Comparison of ENCODE assay signal across 8 cellular contexts in the genomic region with DNA sequence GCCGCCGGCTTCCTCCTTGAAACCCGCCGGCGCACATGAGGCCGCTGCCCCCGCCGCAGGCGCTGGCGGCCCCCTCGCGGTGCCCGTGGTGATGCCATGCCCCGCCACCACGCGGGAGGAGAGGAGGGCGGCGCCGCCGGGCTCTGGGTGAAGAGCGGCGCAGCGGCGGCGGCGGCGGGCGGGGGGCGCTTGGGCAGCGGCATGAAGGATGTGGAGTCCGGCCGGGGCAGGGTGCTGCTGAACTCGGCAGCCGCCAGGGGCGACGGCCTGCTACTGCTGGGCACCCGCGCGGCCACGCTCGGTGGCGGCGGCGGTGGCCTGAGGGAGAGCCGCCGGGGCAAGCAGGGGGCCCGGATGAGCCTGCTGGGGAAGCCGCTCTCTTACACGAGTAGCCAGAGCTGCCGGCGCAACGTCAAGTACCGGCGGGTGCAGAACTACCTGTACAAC. TPM values are rescaled to one million over a fixed set of nuclear protein-coding genes. Genes with fewer than 3 reads are reported as not detected.
DNase-seq lines count a peak whose midpoint lies in the region; ATAC-seq and TF ChIP-seq lines count a peak whose summit lies in the region.

No MANE protein-coding gene starts in this region.

- CTCF ChIA-PET in PC-9 (lab: Charles Lee): no interaction called here

- H3K4me1 ChIP-seq in PC-9 (replicated peaks; ENCODE audit: insufficient read depth) (no peaks in the 10 kb centered on the region), psoas muscle (peaks cover 19% of the 10 kb centered on the region)

- no peak overlapping the region for H3K4me3 Mint-ChIP-seq in glutamatergic neuron (ENCODE audit: unreplicated experiment)

- H3K27ac ChIP-seq in PC-9 (no peak overlapping the region), psoas muscle (peak overlapping the region; percentile 88)

- no peaks in the 10 kb centered on the region; the same call in 1 of the 2 replicates for H3F3A ChIP-seq in PC-9 (ENCODE audit: insufficient read depth, low read depth)

- H3K27ac Mint-ChIP-seq in glutamatergic neuron (ENCODE audit: unreplicated experiment): no peak overlapping the region

- peaks cover 17% of the 10 kb centered on the region for H3K4me1 Mint-ChIP-seq in glutamatergic neuron (ENCODE audit: low read depth, unreplicated experiment)

- no peaks in the 10 kb centered on the region for H4K20me1 ChIP-seq in PC-9 (ENCODE audit: insufficient read depth)

- peak overlapping the region; percentile 74 for H2AFZ ChIP-seq in PC-9

- H3K36me3 ChIP-seq in PC-9 (ENCODE audit: low read depth) (no peaks in the 10 kb centered on the region), psoas muscle (ENCODE audit: insufficient read depth in 1 of 2, low read depth in 1 of 2) (peaks cover 0 to 3% of the 10 kb centered on the region in 2 donors)

- no TSS peak for BruUV-seq in PC-9 (replicated peaks; lab: Mats Ljungman, UMichigan)

- H3K36me3 Mint-ChIP-seq in glutamatergic neuron (ENCODE audit: unreplicated experiment): no peaks in the 10 kb centered on the region

- H3K27me3 ChIP-seq in PC-9 (ENCODE audit: insufficient read depth, low read depth): no peaks in the 10 kb centered on the region
- no peaks in the 10 kb centered on the region for H3K27me3 ChIP-seq in psoas muscle (ENCODE audit: insufficient read depth in 3 of 3, low read length in 2 of 3)

- POLR2A ChIA-PET in PC-9 (lab: Charles Lee; ENCODE audit: unreplicated experiment): no interaction called here

- no peaks in the 10 kb centered on the region for H3K9me2 ChIP-seq in PC-9 (ENCODE audit: insufficient read depth)

- peaks cover 4% of the 10 kb centered on the region for H3K9me3 Mint-ChIP-seq in glutamatergic neuron (ENCODE audit: unreplicated experiment)

- H3K4me2 ChIP-seq in PC-9: peak overlapping the region; percentile 68; the same call in 1 of the 2 replicates

- peaks cover 16% of the 10 kb centered on the region for H3K27me3 Mint-ChIP-seq in glutamatergic neuron (ENCODE audit: unreplicated experiment)

- DNase-seq in AG10803 (ENCODE audit: low read depth) (peak; percentile 48), PC-9 (peak in 1 of 2 experiments; percentile 45), activated gamma-delta T cell treated with Interleukin-2 at 50 U/mL for 16 hours (peak; percentile 49), glutamatergic neuron (peak; percentile 71), psoas muscle (peak; percentile 52 to 84), DMS153 treated with DMSO at 0.1 percent for 48 hours (lab: John Stamatoyannopoulos, UW; ENCODE audit: unreplicated experiment) (no peak)

- intact Hi-C loops in PC-9 (cut with micrococcal nuclease; ENCODE audit: unreplicated experiment): loop anchor here (1.0 to 10.0 kb wide), 4 partner anchors 163 to 413 kb away; no protein-coding TSS in a partner anchor
- intact Hi-C loops in psoas muscle (cut with DNase I): loop anchor here (5.0 to 10.0 kb wide), 5 partner anchors 123 to 510 kb away; no protein-coding TSS in a partner anchor

- H3K4me3 ChIP-seq in AG10803 (ENCODE audit: low read length) (peak overlapping the region; percentile 72), PC-9 (peak overlapping the region; percentile 61), psoas muscle (peak overlapping the region; percentile 86)

- TF ChIP-seq CTCF in AG10803 (conservative IDR thresholded peaks at IDR 0.05; ENCODE audit: low read length) (0 out of 2 replicates have a peak, but pooled peaks have one; percentile 10), PC-9 (conservative IDR thresholded peaks at IDR 0.05) (no peak), glutamatergic neuron (IDR thresholded peaks at IDR 0.05; ENCODE audit: partially characterized antibody, unreplicated experiment) (peak; percentile 39), psoas muscle (IDR thresholded peaks at IDR 0.05) (peak; percentile 41)

- no peaks in the 10 kb centered on the region for H3K79me2 ChIP-seq in PC-9 (ENCODE audit: low read depth)

- ATAC-seq in GM19025 (IDR thresholded peaks at IDR 0.05; ENCODE audit: low read depth, unreplicated experiment) (peak; percentile 27), HG03439 (IDR thresholded peaks at IDR 0.05; ENCODE audit: unreplicated experiment) (peak; percentile 26), psoas muscle (peak; percentile 67 to 73 (median 72))

- 0% methylated on average over 13 to 54 of the region's 54 CpGs for WGBS in psoas muscle, 3 donors

- H3K9me3 ChIP-seq in PC-9 (ENCODE audit: insufficient read depth, low read depth): no peaks in the 10 kb centered on the region
- H3K9me3 ChIP-seq in psoas muscle: no peaks in the 10 kb centered on the region

RNA-seq across cellular contexts. Expression of a gene that starts 0.3 kb away (rescaled TPM):
- total RNA-seq in PC-9 (2021) (0.20 and 1.2 TPM in 2 replicates), glutamatergic neuron (ENCODE audit: unreplicated experiment) (1.5 TPM), psoas muscle (10 to 100 TPM; 25.7 to 90.7 (median 73.3) TPM)
- 10 to 100 TPM in 1 of 3 donors, 1 to 10 TPM in 2; 4.4 to 10.6 (median 5.6) TPM for polyA plus RNA-seq in psoas muscle

Comparison
In these comparisons a context has a peak if more than half of its experiments do, and no peak if none do; other contexts are left out.
1. RNA of a gene that starts 0.3 kb away (total RNA-seq): 25.7 to 90.7 TPM in psoas muscle; 1.5 TPM in glutamatergic neuron (single experiment) and 0.20 to 1.2 TPM in PC-9; every median in the first group is over 10 times any median in the second.
2. Peak in every context shown above with its lines, with median percentiles within 50 percentile points of each other: H3K4me3 ChIP-seq and ATAC-seq.